Comparison of ENCODE assay signal across 16 cellular contexts in the genomic region with DNA sequence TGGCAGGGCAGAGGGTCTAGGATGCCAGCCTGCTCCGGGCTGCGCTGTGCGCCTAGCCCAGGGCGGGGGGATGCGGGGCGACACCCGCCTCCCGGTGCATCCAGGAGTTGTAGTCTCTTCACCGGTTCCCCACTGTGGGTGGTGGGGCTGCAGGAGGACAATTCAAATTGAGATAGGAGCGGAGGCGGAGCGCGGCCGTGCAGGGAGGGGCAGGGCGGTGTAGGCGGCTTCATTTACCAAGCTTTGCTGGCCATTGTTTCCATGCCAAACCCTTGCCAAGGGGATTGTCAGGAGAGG.
A peak's percentile ranks its signal among the peaks of the same experiment; 100 is the strongest.
DNase-seq lines count a peak whose midpoint lies in the region; TF ChIP-seq lines count a peak whose summit lies in the region.
"Had no signal": no experiment of that assay in that cellular context is flagged by ENCODE, and none has a peak within 500 bp of the region (broad histone marks: within the 10 kb centered on the region; RNA-seq: fewer than 3 reads in every experiment).

No MANE protein-coding gene starts in this region.

- H3K27ac ChIP-seq in HUES6 (ENCODE audit: low read depth, low read length), result no peak overlapping the region
- H3K27ac ChIP-seq in transverse colon, result no peak overlapping the region
- H3K27ac ChIP-seq: BLaER1 had no signal

- H3K9me3 ChIP-seq in ES-I3 (ENCODE audit: control insufficient read depth, insufficient read depth, low read length), result no peaks in the 10 kb centered on the region
- H3K9me3 ChIP-seq in HUES6 (ENCODE audit: control insufficient read depth, insufficient read depth, low read depth, low read length), result peaks cover 66% of the 10 kb centered on the region; the same call in 1 of the 2 replicates
- no peaks in the 10 kb centered on the region for H3K9me3 ChIP-seq in endocrine pancreas (ENCODE audit: control insufficient read depth, low read length)
- H3K9me3 ChIP-seq in transverse colon, result peaks cover 3 to 10% of the 10 kb centered on the region in 2 donors

- no peaks in the 10 kb centered on the region; the same call in 1 of the 2 replicates for H3K27me3 ChIP-seq in HUES6 (ENCODE audit: control insufficient read depth, insufficient read depth, low read length)
- H3K27me3 ChIP-seq in endocrine pancreas (ENCODE audit: control insufficient read depth, insufficient read depth, low read length), result no peaks in the 10 kb centered on the region
- H3K27me3 ChIP-seq in transverse colon, result no peaks in the 10 kb centered on the region
- H3K27me3 ChIP-seq: BLaER1 had no signal

- DNase-seq in NCI-H82 treated with DMSO at 0.1 percent for 48 hours (lab: John Stamatoyannopoulos, UW; ENCODE audit: unreplicated experiment) (peak; percentile 1), transverse colon (no peak), NCI-H1436 treated with DMSO at 0.1 percent for 48 hours (lab: John Stamatoyannopoulos, UW) (no peak)
- no peak for DNase-seq in activated CD8-positive, alpha-beta memory T cell treated with anti-CD3 and anti-CD28 coated beads, Interleukin-2, amount 50 U/mL, for 48 hours
- DNase-seq: CD8-positive, alpha-beta T cell; DND-41; GDM1; IMR-90; Kasumi-1; MM.1S; NCI-H187; T-helper 17 cell had no signal

- H3K9ac ChIP-seq in ES-I3 (ENCODE audit: low read depth, low read length) (peak overlapping the region; percentile 91; the same call in 1 of the 2 replicates), HUES6 (ENCODE audit: low read length) (no peak overlapping the region), endocrine pancreas (ENCODE audit: control insufficient read depth, insufficient read depth, low read length) (peak overlapping the region; percentile 31)
- H3K9ac ChIP-seq: BLaER1 had no signal

- H3K36me3 ChIP-seq in ES-I3 (ENCODE audit: insufficient read depth, low read length) (no peaks in the 10 kb centered on the region), HUES6 (ENCODE audit: control insufficient read depth, insufficient read depth, low read length) (no peaks in the 10 kb centered on the region), endocrine pancreas (ENCODE audit: control insufficient read depth, insufficient read depth, low read length) (no peaks in the 10 kb centered on the region), transverse colon (no peaks in the 10 kb centered on the region)
- H3K36me3 ChIP-seq: BLaER1 had no signal

- no peak for TF ChIP-seq CTCF in transverse colon (IDR thresholded peaks at IDR 0.05)

- H3K4me1 ChIP-seq in ES-I3 (ENCODE audit: insufficient read depth, low read length) (no peaks in the 10 kb centered on the region; the same call in 1 of the 2 replicates), HUES6 (ENCODE audit: control insufficient read depth, insufficient read depth, low read length) (no peaks in the 10 kb centered on the region), endocrine pancreas (ENCODE audit: control insufficient read depth, insufficient read depth, low read length) (no peaks in the 10 kb centered on the region), transverse colon (no peaks in the 10 kb centered on the region)

- in situ Hi-C loops in transverse colon (cut with MboI; ENCODE audit: low pct_ligation_motif_present in 1 of 4, low pct_unique_long_range_greater_than_20kb in 1 of 4, low sequenced_read_pairs in 3 of 4), result no loop called here

- no peak for TF ChIP-seq POLR2A in transverse colon (IDR thresholded peaks at IDR 0.05)

- TF ChIP-seq EP300 in transverse colon (IDR thresholded peaks at IDR 0.05; ENCODE audit: low read depth), result no peak

- WGBS in transverse colon (ENCODE audit: low coverage in 1 of 2), 2 donors, result 77% methylated on average over 16 of the region's 16 CpGs; no CpG with 5 or more reads in 1 of the 2 donors

- intact Hi-C loops in transverse colon (cut with DNase I; ENCODE audit: low total_unique reads), result no loop called here

- H3K4me3 ChIP-seq in HUES6 (ENCODE audit: low read depth, low read length) (peak overlapping the region; percentile 56; the same call in 1 of the 2 replicates), endocrine pancreas (ENCODE audit: control insufficient read depth, insufficient read depth, low read length) (no peak overlapping the region), transverse colon (no peak overlapping the region)
- H3K4me3 ChIP-seq: BLaER1 had no signal
